Comparison of ENCODE assay signal across 1 cellular context in genomic region chr3:13419356-13420050, GRCh38.
TF ChIP-seq lines count a peak whose summit lies in the region.

No MANE protein-coding gene starts in this region.

TF ChIP-seq in K562, 482 proteins besides CTCF, POLR2A, EP300 and RAD21 (continued from another document and continues in another):
- TF ChIP-seq GTF3C2 (IDR thresholded peaks at IDR 0.05; ENCODE audit: borderline replicate concordance, extremely low read depth, insufficient read length) = no peak
- TF ChIP-seq ZNF707 (CRISPR knock-in tag; conservative IDR thresholded peaks at IDR 0.05) = no peak
- no peak for TF ChIP-seq SRSF9 (IDR thresholded peaks at IDR 0.05; ENCODE audit: borderline replicate concordance, low read depth, low read length)
- TF ChIP-seq RNF2 (IDR thresholded peaks at IDR 0.05) = no peak; the same call in none of the 2 replicates
- no peak for TF ChIP-seq CHD7 (IDR thresholded peaks at IDR 0.05; ENCODE audit: low read depth, low read length)
- TF ChIP-seq HDAC6 (IDR thresholded peaks at IDR 0.05; ENCODE audit: low read depth, low read length) = no peak
- TF ChIP-seq ZNF395 (CRISPR knock-in tag; IDR thresholded peaks at IDR 0.05) = no peak
- TF ChIP-seq ZNF778 (CRISPR knock-in tag; IDR thresholded peaks at IDR 0.05) = no peak
- TF ChIP-seq ZNF699 (CRISPR knock-in tag; IDR thresholded peaks at IDR 0.05; ENCODE audit: insufficient replicate concordance) = no peak
- TF ChIP-seq FOXA3 (CRISPR knock-in tag; conservative IDR thresholded peaks at IDR 0.05 in 1 of 2, IDR thresholded peaks at IDR 0.05 in 1 of 2) = no peak
- TF ChIP-seq HMGXB4 (CRISPR knock-in tag; IDR thresholded peaks at IDR 0.05) = peak; percentile 85
- no peak for TF ChIP-seq CCAR2 (IDR thresholded peaks at IDR 0.05; ENCODE audit: low read depth, low read length)
- TF ChIP-seq E4F1 (CRISPR knock-in tag; IDR thresholded peaks at IDR 0.05; ENCODE audit: borderline replicate concordance) = no peak; the same call in 1 of the 2 replicates
- TF ChIP-seq KDM1A (IDR thresholded peaks at IDR 0.05) = no peak
- no peak for TF ChIP-seq RCOR1 (IDR thresholded peaks at IDR 0.05; ENCODE audit: borderline replicate concordance in 1 of 2, low read depth in 2 of 2, low read length in 2 of 2)
- TF ChIP-seq MBD2 (IDR thresholded peaks at IDR 0.05; ENCODE audit: borderline replicate concordance, low read depth) = no peak
- no peak; the same call in 1 of the 2 replicates for TF ChIP-seq ZC3H11A (IDR thresholded peaks at IDR 0.05; ENCODE audit: low read depth, low read length)
- peak; percentile 17; the same call in 1 of the 2 replicates for TF ChIP-seq ZBTB40 (IDR thresholded peaks at IDR 0.05)
- TF ChIP-seq ZBTB40 (CRISPR knock-in tag; IDR thresholded peaks at IDR 0.05) = no peak
